In genomic region chr7:18939771-18940576, GRCh38 we compare ENCODE assay signal across 1 cellular context.
TF ChIP-seq lines count a peak whose summit lies in the region.

No MANE protein-coding gene starts in this region.

TF ChIP-seq in HCT116, 20 proteins besides CTCF, POLR2A, EP300 and RAD21:
- TF ChIP-seq POLR2AphosphoS5 (IDR thresholded peaks at IDR 0.05; ENCODE audit: low read depth, low read length), result no peak
- no peak for TF ChIP-seq ZBTB33 (IDR thresholded peaks at IDR 0.05; ENCODE audit: extremely low read depth, insufficient replicate concordance, low read length)
- no peak for TF ChIP-seq EGR1 (IDR thresholded peaks at IDR 0.05; ENCODE audit: low read depth)
TF ChIP-seq in HCT116: peak in this region for 0.
